ENCODE assay signal across 17 cellular contexts in genomic region chr2:237429761-237430160, GRCh38. TPM values are rescaled to one million over a fixed set of nuclear protein-coding genes. Genes with fewer than 3 reads are reported as not detected.
A peak's percentile ranks its signal among the peaks of the same experiment; 100 is the strongest.
DNase-seq lines count a peak whose midpoint lies in the region; ATAC-seq and TF ChIP-seq lines count a peak whose summit lies in the region.
"Had no signal": no experiment of that assay in that cellular context is flagged by ENCODE, and none has a peak within 500 bp of the region (broad histone marks: within the 10 kb centered on the region; RNA-seq: fewer than 3 reads in every experiment).

No MANE protein-coding gene starts in this region.

- CTCF ChIA-PET in CD4-positive, alpha-beta T cell (lab: Charles Lee) = interaction anchor here (0.9 to 5.4 kb wide), 3 partner anchors 9 to 46 kb away, joined by 3 to 30 read pairs (median 6); no protein-coding TSS in a partner anchor
- CTCF ChIA-PET in activated CD4-positive, alpha-beta memory T cell treated with anti-CD3 and anti-CD28 coated beads for 36 hours (lab: Charles Lee) = interaction anchor here (1.2 to 7.2 kb wide), 5 partner anchors 8 to 142 kb away, joined by 3 to 64 read pairs (median 38); no protein-coding TSS in a partner anchor

- no peaks in the 10 kb centered on the region for H3K9me3 ChIP-seq in CD4-positive, alpha-beta T cell (ENCODE audit: control insufficient read depth, low read length)
- H3K9me3 ChIP-seq in lung (ENCODE audit: control insufficient read depth in 2 of 2, insufficient read depth in 1 of 2, low read length in 1 of 2) = no peaks in the 10 kb centered on the region
- H3K9me3 ChIP-seq in heart right ventricle = no peaks in the 10 kb centered on the region
- H3K9me3 ChIP-seq: left ventricle myocardium inferior had no signal

- no peak overlapping the region for H3K27ac ChIP-seq in CD4-positive, alpha-beta T cell (ENCODE audit: low read depth, low read length)
- no peak overlapping the region for H3K27ac ChIP-seq in lung (ENCODE audit: low read depth in 1 of 2, low read length in 1 of 2)
- no peak overlapping the region for H3K27ac ChIP-seq in heart right ventricle
- H3K27ac ChIP-seq: left ventricle myocardium inferior had no signal

- H3K4me3 ChIP-seq in lung (no peak overlapping the region), heart right ventricle (no peak overlapping the region)
- H3K4me3 ChIP-seq: K562, left ventricle myocardium inferior had no signal

- peak overlapping the region; percentile 79 for H3K4me3 Mint-ChIP-seq in CD4-positive, alpha-beta T cell
- H3K4me3 Mint-ChIP-seq in activated CD4-positive, alpha-beta memory T cell treated with anti-CD3 and anti-CD28 coated beads for 36 hours = peak overlapping the region; percentile 22
- H3K4me3 Mint-ChIP-seq: nephron; stimulated activated naive B cell treated with anti-CD40 and anti-IgM and Interleukin-4, amounts not matched to agents 10 μg/mL and 1 μg/mL and 100 μg/mL, for 72 hours had no signal

- peak; percentile 36 for ATAC-seq in CD4-positive, alpha-beta T cell (ENCODE audit: poor library complexity)
- ATAC-seq in lung (ENCODE audit: insufficient read depth, low FRiP score) (peak; percentile 55), heart right ventricle (no peak), GM18511 (IDR thresholded peaks at IDR 0.05; ENCODE audit: unreplicated experiment) (no peak), GM18907 (IDR thresholded peaks at IDR 0.05; ENCODE audit: unreplicated experiment) (no peak)
- ATAC-seq: K562; stimulated activated naive B cell treated with anti-CD40 and anti-IgM and Interleukin-4, amounts not matched to agents 10 μg/mL and 1 μg/mL and 100 μg/mL, for 72 hours had no signal

- no peaks in the 10 kb centered on the region for H3K9me3 Mint-ChIP-seq in CD4-positive, alpha-beta T cell
- H3K9me3 Mint-ChIP-seq in activated CD4-positive, alpha-beta memory T cell treated with anti-CD3 and anti-CD28 coated beads for 36 hours = peaks cover 4% of the 10 kb centered on the region
- H3K9me3 Mint-ChIP-seq: nephron; stimulated activated naive B cell treated with anti-CD40 and anti-IgM and Interleukin-4, amounts not matched to agents 10 μg/mL and 1 μg/mL and 100 μg/mL, for 72 hours had no signal

- POLR2A ChIA-PET in CD4-positive, alpha-beta T cell (lab: Charles Lee) = interaction anchor here (1.2 to 3.1 kb wide), 7 partner anchors 8 to 45 kb away, joined by 3 to 24 read pairs (median 5); no protein-coding TSS in a partner anchor
- POLR2A ChIA-PET in activated CD4-positive, alpha-beta memory T cell treated with anti-CD3 and anti-CD28 coated beads for 36 hours (lab: Charles Lee) = interaction anchor here (8.0 kb wide), 1 partner anchor 12 kb away, joined by 90 read pairs; no protein-coding TSS in a partner anchor

- no peaks in the 10 kb centered on the region for H3K27me3 Mint-ChIP-seq in CD4-positive, alpha-beta T cell
- H3K27me3 Mint-ChIP-seq in activated CD4-positive, alpha-beta memory T cell treated with anti-CD3 and anti-CD28 coated beads for 36 hours = peaks cover 1% of the 10 kb centered on the region

- TF ChIP-seq CTCF in CD4-positive, alpha-beta T cell (IDR thresholded peaks at IDR 0.05) = no peak
- TF ChIP-seq CTCF in lung (IDR thresholded peaks at IDR 0.05; ENCODE audit: control extremely low read depth, extremely low read depth) (no peak), heart right ventricle (IDR thresholded peaks at IDR 0.05) (no peak)

- H3K4me1 Mint-ChIP-seq in CD4-positive, alpha-beta T cell (ENCODE audit: low read depth) = peaks cover 97% of the 10 kb centered on the region
- H3K4me1 Mint-ChIP-seq in activated CD4-positive, alpha-beta memory T cell treated with anti-CD3 and anti-CD28 coated beads for 36 hours (ENCODE audit: low read depth) = peaks cover 87% of the 10 kb centered on the region

- H3K4me1 ChIP-seq in lung (ENCODE audit: control insufficient read depth in 2 of 2, insufficient read depth in 2 of 2, low read length in 2 of 2) = peaks cover 0 to 8% of the 10 kb centered on the region in 2 donors
- peaks cover 0 to 43% (median 10%) of the 10 kb centered on the region in 9 donors for H3K4me1 ChIP-seq in heart right ventricle

- H3K36me3 Mint-ChIP-seq in CD4-positive, alpha-beta T cell (ENCODE audit: low read depth) = no peaks in the 10 kb centered on the region
- H3K36me3 Mint-ChIP-seq in activated CD4-positive, alpha-beta memory T cell treated with anti-CD3 and anti-CD28 coated beads for 36 hours = peaks cover 21% of the 10 kb centered on the region
- H3K36me3 Mint-ChIP-seq: stimulated activated naive B cell treated with anti-CD40 and anti-IgM and Interleukin-4, amounts not matched to agents 10 μg/mL and 1 μg/mL and 100 μg/mL, for 72 hours had no signal

- peak overlapping the region; percentile 88 for H3K27ac Mint-ChIP-seq in CD4-positive, alpha-beta T cell
- peak overlapping the region; percentile 79 for H3K27ac Mint-ChIP-seq in activated CD4-positive, alpha-beta memory T cell treated with anti-CD3 and anti-CD28 coated beads for 36 hours
- H3K27ac Mint-ChIP-seq: nephron; stimulated activated naive B cell treated with anti-CD40 and anti-IgM and Interleukin-4, amounts not matched to agents 10 μg/mL and 1 μg/mL and 100 μg/mL, for 72 hours had no signal

- WGBS in lung, 2 donors = 64 to 78% methylated on average over 3 of the region's 3 CpGs
- 81% methylated on average over 3 of the region's 3 CpGs for WGBS in heart right ventricle, 2 donors

- H3K27me3 ChIP-seq in CD4-positive, alpha-beta T cell (ENCODE audit: control insufficient read depth, insufficient read depth, low read length) = no peaks in the 10 kb centered on the region
- no peaks in the 10 kb centered on the region for H3K27me3 ChIP-seq in lung (ENCODE audit: control insufficient read depth, insufficient read depth)
- H3K27me3 ChIP-seq in heart right ventricle = peaks cover 0 to 26% (median 7%) of the 10 kb centered on the region in 7 donors

- H3K36me3 ChIP-seq in lung (ENCODE audit: control insufficient read depth in 2 of 2, insufficient read depth in 2 of 2, low read length in 2 of 2) = no peaks in the 10 kb centered on the region
- H3K36me3 ChIP-seq in heart right ventricle = no peaks in the 10 kb centered on the region
- H3K36me3 ChIP-seq: left ventricle myocardium inferior had no signal

- DNase-seq in CD4-positive, alpha-beta T cell = peak in 5 of 10 experiments; percentile 24 to 38 (median 36)
- DNase-seq in EH (ENCODE audit: low read depth) (peak; percentile 66), lung (ENCODE audit: low spot score) (peak; percentile 78), heart right ventricle (no peak)
- peak; percentile 61 for DNase-seq in activated CD4-positive, alpha-beta memory T cell treated with anti-CD3 and anti-CD28 coated beads for 36 hours
- DNase-seq: anterior cingulate cortex; GDM1; left ventricle myocardium inferior; NCI-H1417 treated with DMSO at 0.1 percent for 48 hours; NCI-H510A; retina; stimulated activated naive B cell treated with anti-CD40 and anti-IgM and Interleukin-4, amounts not matched to agents 10 μg/mL and 1 μg/mL and 100 μg/mL, for 72 hours had no signal

- intact Hi-C loops in CD4-positive, alpha-beta T cell (cut with DNase I, micrococcal nuclease) = loop anchor here in 1 of 2 experiments (10.0 kb wide), 2 partner anchors 145 to 245 kb away; no protein-coding TSS in a partner anchor
- intact Hi-C loops in activated CD4-positive, alpha-beta memory T cell treated with anti-CD3 and anti-CD28 coated beads for 36 hours (cut with micrococcal nuclease) = loop anchor here (2.0 to 10.0 kb wide), 7 partner anchors 45 to 877 kb away; no protein-coding TSS in a partner anchor
- intact Hi-C loops in heart right ventricle (cut with DNase I) = loop anchor here in 1 of 10 donors (10.0 kb wide), 1 partner anchor 145 kb away; no protein-coding TSS in a partner anchor

RNA-seq across cellular contexts. Expression of gene COL6A3, which starts 15.8 kb away (rescaled TPM):
- 1 to 10 TPM; 1.3 TPM for total RNA-seq in CD4-positive, alpha-beta T cell
- 10 to 100 TPM; 27.7 to 29.7 TPM for total RNA-seq in activated CD4-positive, alpha-beta memory T cell treated with anti-CD3 and anti-CD28 coated beads for 36 hours
- total RNA-seq in lung = 100 to 1,000 TPM; 459 to 548 TPM
- polyA plus RNA-seq in lung = 10 to 100 TPM; 36.4 to 96.2 TPM
- total RNA-seq in heart right ventricle = 100 to 1,000 TPM in 2 of 10 donors, 10 to 100 TPM in 8; 27.7 to 222 (median 47.5) TPM
- polyA plus RNA-seq in heart right ventricle = 100 to 1,000 TPM in 1 of 2 donors, 10 to 100 TPM in 1; 33.5 to 116 TPM

RNA-seq across cellular contexts. Expression of gene MLPH, which starts 57.3 kb away (rescaled TPM):
- under 1 TPM in 1 of 2 experiments, not detected in 1; 0.39 TPM for total RNA-seq in CD4-positive, alpha-beta T cell
- not detected for total RNA-seq in activated CD4-positive, alpha-beta memory T cell treated with anti-CD3 and anti-CD28 coated beads for 36 hours
- total RNA-seq in lung = 100 to 1,000 TPM; 154 to 295 TPM
- polyA plus RNA-seq in lung = 100 to 1,000 TPM in 1 of 2 donors, 10 to 100 TPM in 1; 71.0 to 230 TPM
- 10 to 100 TPM; 22.3 to 48.5 (median 40.8) TPM for total RNA-seq in heart right ventricle
- 10 to 100 TPM in 1 of 2 donors, 1 to 10 TPM in 1; 9.7 to 60.0 TPM for polyA plus RNA-seq in heart right ventricle
- total RNA-seq: T-helper 2 cell treated with Interferon-gamma antibody and Interleukin-4, amounts not matched to agents 100 ng/mL and 5 ng/mL, for 36 hours had no signal
- polyA plus RNA-seq: K562 had no signal

Comparison
In these comparisons a context has a peak if more than half of its experiments do, and no peak if none do; other contexts are left out.
1. ATAC-seq: peak in CD4-positive, alpha-beta T cell (single experiment) and lung (single experiment); none in heart right ventricle (0 of 8), GM18511 (single experiment) and GM18907 (single experiment).
2. DNase-seq: peak in EH (single experiment), activated CD4-positive, alpha-beta memory T cell treated with anti-CD3 and anti-CD28 coated beads for 36 hours (single experiment) and lung (single experiment); none in heart right ventricle (0 of 2).
3. RNA of gene COL6A3, which starts 15.8 kb away (total RNA-seq): 459 to 548 TPM in lung, 27.7 to 222 TPM in heart right ventricle and 27.7 to 29.7 TPM in activated CD4-positive, alpha-beta memory T cell treated with anti-CD3 and anti-CD28 coated beads for 36 hours; 1.3 TPM in CD4-positive, alpha-beta T cell; every median in the first group is over 10 times any median in the second.
4. RNA of gene MLPH, which starts 57.3 kb away (total RNA-seq): 154 to 295 TPM in lung and 22.3 to 48.5 TPM in heart right ventricle; 0.39 TPM in CD4-positive, alpha-beta T cell and not detected in activated CD4-positive, alpha-beta memory T cell treated with anti-CD3 and anti-CD28 coated beads for 36 hours; every median in the first group is over 10 times any median in the second.